1 cellular context compared by ENCODE assay signal in the genomic region with DNA sequence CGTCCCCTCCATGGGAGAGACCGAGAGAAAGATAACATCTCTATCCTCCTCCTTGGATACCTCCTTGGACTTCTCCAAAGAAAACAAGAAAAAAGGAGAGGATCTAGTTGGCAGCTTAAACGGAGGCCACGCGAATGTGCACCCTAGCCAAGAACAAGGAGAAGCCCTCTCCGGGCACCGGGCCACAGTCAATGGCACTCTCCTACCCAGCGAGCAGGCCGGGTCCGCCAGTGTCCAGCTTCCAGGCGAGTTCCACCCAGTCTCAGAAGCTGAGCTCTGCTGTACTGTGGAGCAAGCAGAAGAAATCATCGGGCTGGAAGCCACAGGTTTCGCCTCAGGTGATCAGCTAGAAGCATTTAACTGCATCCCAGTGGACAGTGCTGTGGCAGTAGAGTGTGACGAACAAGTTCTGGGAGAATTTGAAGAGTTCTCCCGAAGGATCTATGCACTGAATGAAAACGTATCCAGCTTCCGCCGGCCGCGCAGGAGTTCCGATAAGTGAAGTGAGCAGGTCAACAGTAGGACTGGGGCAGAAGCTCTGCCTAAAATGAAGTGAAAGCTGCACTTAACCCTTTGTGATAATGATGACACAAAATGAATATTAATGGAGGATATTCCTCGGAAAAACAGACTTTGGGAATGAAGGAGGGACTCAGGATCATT.
TF ChIP-seq lines count a peak whose summit lies in the region.

No MANE protein-coding gene starts in this region.

TF ChIP-seq in GM12878, 131 proteins besides CTCF, POLR2A, EP300 and RAD21:
- TF ChIP-seq, protein P1, sequence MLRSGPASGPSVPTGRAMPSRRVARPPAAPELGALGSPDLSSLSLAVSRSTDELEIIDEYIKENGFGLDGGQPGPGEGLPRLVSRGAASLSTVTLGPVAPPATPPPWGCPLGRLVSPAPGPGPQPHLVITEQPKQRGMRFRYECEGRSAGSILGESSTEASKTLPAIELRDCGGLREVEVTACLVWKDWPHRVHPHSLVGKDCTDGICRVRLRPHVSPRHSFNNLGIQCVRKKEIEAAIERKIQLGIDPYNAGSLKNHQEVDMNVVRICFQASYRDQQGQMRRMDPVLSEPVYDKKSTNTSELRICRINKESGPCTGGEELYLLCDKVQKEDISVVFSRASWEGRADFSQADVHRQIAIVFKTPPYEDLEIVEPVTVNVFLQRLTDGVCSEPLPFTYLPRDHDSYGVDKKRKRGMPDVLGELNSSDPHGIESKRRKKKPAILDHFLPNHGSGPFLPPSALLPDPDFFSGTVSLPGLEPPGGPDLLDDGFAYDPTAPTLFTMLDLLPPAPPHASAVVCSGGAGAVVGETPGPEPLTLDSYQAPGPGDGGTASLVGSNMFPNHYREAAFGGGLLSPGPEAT (IDR thresholded peaks at IDR 0.05; ENCODE audit: low read depth) = no peak
- TF ChIP-seq ZNF217 (IDR thresholded peaks at IDR 0.05) (no peak), YY1 (IDR thresholded peaks at IDR 0.05; ENCODE audit: low read depth, low read length) (no peak), NR2C1 (IDR thresholded peaks at IDR 0.05) (no peak), RB1 (IDR thresholded peaks at IDR 0.05; ENCODE audit: borderline replicate concordance) (no peak), NFXL1 (IDR thresholded peaks at IDR 0.05; ENCODE audit: borderline replicate concordance) (no peak), NFYA (IDR thresholded peaks at IDR 0.05; ENCODE audit: borderline replicate concordance, low read depth, low read length) (no peak), IRF5 (IDR thresholded peaks at IDR 0.05; ENCODE audit: borderline replicate concordance) (no peak), ZNF384 (IDR thresholded peaks at IDR 0.05; ENCODE audit: borderline replicate concordance, low read depth, low read length) (no peak), ETV6 (conservative IDR thresholded peaks at IDR 0.05 in 1 of 2, IDR thresholded peaks at IDR 0.05 in 1 of 2; ENCODE audit: borderline replicate concordance in 1 of 2, low read depth in 1 of 2) (no peak), ZBED1 (IDR thresholded peaks at IDR 0.05; ENCODE audit: borderline replicate concordance) (no peak), NFIC (IDR thresholded peaks at IDR 0.05; ENCODE audit: low read depth, low read length) (no peak), CBX5 (IDR thresholded peaks at IDR 0.05; ENCODE audit: low read depth) (no peak), EED (IDR thresholded peaks at IDR 0.05; ENCODE audit: low read depth) (no peak), ZZZ3 (IDR thresholded peaks at IDR 0.05; ENCODE audit: control insufficient read depth, insufficient read length, low read depth) (no peak), NR2F1 (conservative IDR thresholded peaks at IDR 0.05) (no peak), ZNF24 (IDR thresholded peaks at IDR 0.05) (no peak)
- TF ChIP-seq, protein P2, sequence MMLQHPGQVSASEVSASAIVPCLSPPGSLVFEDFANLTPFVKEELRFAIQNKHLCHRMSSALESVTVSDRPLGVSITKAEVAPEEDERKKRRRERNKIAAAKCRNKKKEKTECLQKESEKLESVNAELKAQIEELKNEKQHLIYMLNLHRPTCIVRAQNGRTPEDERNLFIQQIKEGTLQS (IDR thresholded peaks at IDR 0.05; ENCODE audit: borderline replicate concordance, extremely low read depth, low read depth, low read length) = no peak
- TF ChIP-seq, protein P3, sequence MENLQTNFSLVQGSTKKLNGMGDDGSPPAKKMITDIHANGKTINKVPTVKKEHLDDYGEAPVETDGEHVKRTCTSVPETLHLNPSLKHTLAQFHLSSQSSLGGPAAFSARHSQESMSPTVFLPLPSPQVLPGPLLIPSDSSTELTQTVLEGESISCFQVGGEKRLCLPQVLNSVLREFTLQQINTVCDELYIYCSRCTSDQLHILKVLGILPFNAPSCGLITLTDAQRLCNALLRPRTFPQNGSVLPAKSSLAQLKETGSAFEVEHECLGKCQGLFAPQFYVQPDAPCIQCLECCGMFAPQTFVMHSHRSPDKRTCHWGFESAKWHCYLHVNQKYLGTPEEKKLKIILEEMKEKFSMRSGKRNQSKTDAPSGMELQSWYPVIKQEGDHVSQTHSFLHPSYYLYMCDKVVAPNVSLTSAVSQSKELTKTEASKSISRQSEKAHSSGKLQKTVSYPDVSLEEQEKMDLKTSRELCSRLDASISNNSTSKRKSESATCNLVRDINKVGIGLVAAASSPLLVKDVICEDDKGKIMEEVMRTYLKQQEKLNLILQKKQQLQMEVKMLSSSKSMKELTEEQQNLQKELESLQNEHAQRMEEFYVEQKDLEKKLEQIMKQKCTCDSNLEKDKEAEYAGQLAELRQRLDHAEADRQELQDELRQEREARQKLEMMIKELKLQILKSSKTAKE (IDR thresholded peaks at IDR 0.05; ENCODE audit: low read depth, poor library complexity, severe bottlenecking) = no peak
